ENCODE assay signal across 1 cellular context in genomic region chr6:138973481-138974140, GRCh38.
TF ChIP-seq lines count a peak whose summit lies in the region.

No MANE protein-coding gene starts in this region.

TF ChIP-seq in GM23338, 12 proteins besides CTCF, POLR2A, EP300 and RAD21 (continued from another document):
- TF ChIP-seq ZNF462 (CRISPR knock-in tag; IDR thresholded peaks at IDR 0.05), result no peak
- TF ChIP-seq JUNB (IDR thresholded peaks at IDR 0.05; ENCODE audit: unreplicated experiment), result no peak
- no peak for TF ChIP-seq CREB1 (CRISPR knock-in tag; IDR thresholded peaks at IDR 0.05; ENCODE audit: low read depth)
- no peak for TF ChIP-seq POLR2AphosphoS5 (IDR thresholded peaks at IDR 0.05; ENCODE audit: low read depth)
